ENCODE assay signal across 18 cellular contexts in genomic region chr7:6350057-6350752, GRCh38. TPM values are rescaled to one million over a fixed set of nuclear protein-coding genes. Genes with fewer than 3 reads are reported as not detected.
DNase-seq lines count a peak whose midpoint lies in the region; TF ChIP-seq lines count a peak whose summit lies in the region.
"Had no signal": no experiment of that assay in that cellular context is flagged by ENCODE, and none has a peak within 500 bp of the region (broad histone marks: within the 10 kb centered on the region; RNA-seq: fewer than 3 reads in every experiment).

No MANE protein-coding gene starts in this region.

- no peaks in the 10 kb centered on the region for H4K20me1 ChIP-seq in GM23248 (ENCODE audit: insufficient read depth)
- H4K20me1 ChIP-seq in mammary epithelial cell (ENCODE audit: insufficient read depth, low read length) = no peaks in the 10 kb centered on the region

- dilution Hi-C loops in mammary epithelial cell (cut with HindIII; ENCODE audit: low sequenced_read_pairs) = no loop called here

- H3K27me3 ChIP-seq in GM23248 (replicated peaks; ENCODE audit: insufficient read depth) (no peaks in the 10 kb centered on the region), mammary epithelial cell (ENCODE audit: insufficient read depth, low read length) (no peaks in the 10 kb centered on the region)
- H3K27me3 ChIP-seq: SJCRH30, stomach had no signal

- H3K4me3 ChIP-seq in GM23248 (no peak overlapping the region), mammary epithelial cell (replicated peaks in 1 of 3; ENCODE audit: insufficient read depth in 1 of 3, low read depth in 2 of 3, low read length in 3 of 3) (no peak overlapping the region), skin epidermis (no peak overlapping the region)
- H3K4me3 ChIP-seq: coronary artery, K562, SJCRH30, stomach had no signal

- no peaks in the 10 kb centered on the region for H3K4me1 ChIP-seq in GM23248 (ENCODE audit: insufficient read depth)
- H3K4me1 ChIP-seq in mammary epithelial cell (ENCODE audit: insufficient read depth, low read length) = peaks cover 2% of the 10 kb centered on the region
- H3K4me1 ChIP-seq: SJCRH30 had no signal

- DNase-seq in GM23248 (no peak), NAMALWA (ENCODE audit: low spot score) (peak; percentile 82), mammary epithelial cell (no peak), epidermal melanocyte (ENCODE audit: insufficient read length, low spot score) (no peak), NCI-H128 (lab: John Stamatoyannopoulos, UW; ENCODE audit: unreplicated experiment) (no peak)
- DNase-seq in activated CD4-positive, CD25-positive, alpha-beta regulatory T cell treated with anti-CD3 and anti-CD28 coated beads, Interleukin-2, amount 50 U/mL, for 72 hours = no peak
- DNase-seq: activated CD8-positive, alpha-beta memory T cell treated with anti-CD3 and anti-CD28 coated beads for 24 hours; activated effector memory CD4-positive, alpha-beta T cell treated with anti-CD3 and anti-CD28 coated beads, Interleukin-2, amount 50 U/mL, for 16 hours; aorta; CD4-positive, CD25-positive, alpha-beta regulatory T cell; H9; NCI-H1930; NCI-H526 treated with DMSO at 0.1 percent for 48 hours; SJCRH30; stomach had no signal

- in situ Hi-C loops in GM23248 (cut with MboI) = no loop called here
- in situ Hi-C loops in mammary epithelial cell (cut with MboI; ENCODE audit: low sequenced_read_pairs in 2 of 2) = no loop called here

- CTCF ChIA-PET in mammary epithelial cell (lab: Charles Lee; ENCODE audit: low non-redundant PET) = interaction anchor here (0.7 kb wide), 1 partner anchor 1509 kb away, joined by 13 read pairs; no protein-coding TSS in a partner anchor

- H2AFZ ChIP-seq in GM23248 (0 out of 2 replicates have a peak overlapping the region, but pooled peaks have one; percentile 92), mammary epithelial cell (ENCODE audit: low read depth, low read length) (peak overlapping the region; percentile 26)

- WGBS in GM23248 (ENCODE audit: low coverage in 1 of 2, low lambda C conversion rate in 2 of 2, missing lambda C conversion rate in 2 of 2), 2 experiments = 35 to 70% methylated on average over 1 of the region's 1 CpG
- WGBS in mammary epithelial cell (ENCODE audit: low coverage, missing lambda C conversion rate) = 100% methylated on average over 1 of the region's 1 CpG

- TF ChIP-seq CTCF in mammary epithelial cell (conservative IDR thresholded peaks at IDR 0.05 in 1 of 2, IDR thresholded peaks at IDR 0.05 in 1 of 2; ENCODE audit: extremely low read depth in 1 of 2, insufficient read depth in 1 of 2, low read depth in 1 of 2, low read length in 2 of 2) = no peak

- H3K9ac ChIP-seq in GM23248 = no peak overlapping the region
- H3K9ac ChIP-seq in mammary epithelial cell (ENCODE audit: insufficient read depth, low read length) = no peak overlapping the region

- BruUV-seq in mammary epithelial cell (replicated peaks; lab: Mats Ljungman, UMichigan) = no TSS peak

- H3K79me2 ChIP-seq in GM23248 (ENCODE audit: insufficient read depth) (peaks cover 31% of the 10 kb centered on the region), mammary epithelial cell (ENCODE audit: insufficient read depth, low read length) (peaks cover 14% of the 10 kb centered on the region)

- no peak overlapping the region for H3K4me2 ChIP-seq in GM23248 (ENCODE audit: unreplicated experiment)
- H3K4me2 ChIP-seq in mammary epithelial cell (ENCODE audit: insufficient read depth, low read depth, low read length) = no peak overlapping the region

- no peak overlapping the region for H3K27ac ChIP-seq in GM23248
- no peak overlapping the region for H3K27ac ChIP-seq in mammary epithelial cell (ENCODE audit: insufficient read depth, low read depth, low read length)
- peak overlapping the region in 14 of 21 experiments; percentile 12 to 73 (median 50) for H3K27ac ChIP-seq in skin epidermis
- H3K27ac ChIP-seq: coronary artery, SJCRH30 had no signal

- H3K9me2 ChIP-seq in GM23248 (ENCODE audit: insufficient read depth) = no peaks in the 10 kb centered on the region

- intact Hi-C loops in mammary epithelial cell (cut with micrococcal nuclease) = no loop called here

- H3K36me3 ChIP-seq in GM23248 (ENCODE audit: low read depth) (no peaks in the 10 kb centered on the region), mammary epithelial cell (ENCODE audit: insufficient read depth, low read length) (no peaks in the 10 kb centered on the region)
- H3K36me3 ChIP-seq: SJCRH30 had no signal

- H3F3A ChIP-seq in GM23248 (ENCODE audit: insufficient read depth) = peaks cover 4% of the 10 kb centered on the region; the same call in 1 of the 2 replicates

- H3K9me3 ChIP-seq in GM23248 (ENCODE audit: low read depth) (no peaks in the 10 kb centered on the region), mammary epithelial cell (replicated peaks; ENCODE audit: insufficient read depth, low read length) (no peaks in the 10 kb centered on the region)
- H3K9me3 ChIP-seq: SJCRH30, stomach had no signal

RNA-seq across cellular contexts. Expression of gene FAM220A, which starts 1.4 kb away (rescaled TPM):
- 18.0 and 23.7 TPM in 2 replicates for total RNA-seq in GM23248 (2014; rRNA removed; shearing (Covaris generic))
- polyA plus RNA-seq in GM23248 (2016; fragmentation: Nextera tagmentation; extraction: Ambion mirVana) (21.0 and 21.1 TPM in 2 replicates), mammary epithelial cell (10.1 TPM)
- total RNA-seq in mammary epithelial cell = 10 to 100 TPM; 15.2 to 17.0 TPM
- polyA minus RNA-seq in mammary epithelial cell = 24.7 TPM

RNA-seq across cellular contexts. Expression of gene RAC1, which starts 24.1 kb away (rescaled TPM):
- total RNA-seq in GM23248 (2014; rRNA removed; shearing (Covaris generic)) = 68.8 and 95.4 TPM in 2 replicates
- polyA plus RNA-seq in GM23248 (2016; fragmentation: Nextera tagmentation; extraction: Ambion mirVana) = 612 and 613 TPM in 2 replicates
- 100 to 1,000 TPM in 1 of 2 donors, 10 to 100 TPM in 1; 78.9 to 341 TPM for total RNA-seq in mammary epithelial cell
- 475 TPM for polyA plus RNA-seq in mammary epithelial cell
- 221 TPM for polyA minus RNA-seq in mammary epithelial cell

Comparison
In these comparisons a context has a peak if more than half of its experiments do, and no peak if none do; other contexts are left out.
1. H3K27ac ChIP-seq: peak in skin epidermis (14 of 21); none in GM23248 (single experiment) and mammary epithelial cell (single experiment).